Comparison of ENCODE assay signal across 19 cellular contexts in the genomic region with DNA sequence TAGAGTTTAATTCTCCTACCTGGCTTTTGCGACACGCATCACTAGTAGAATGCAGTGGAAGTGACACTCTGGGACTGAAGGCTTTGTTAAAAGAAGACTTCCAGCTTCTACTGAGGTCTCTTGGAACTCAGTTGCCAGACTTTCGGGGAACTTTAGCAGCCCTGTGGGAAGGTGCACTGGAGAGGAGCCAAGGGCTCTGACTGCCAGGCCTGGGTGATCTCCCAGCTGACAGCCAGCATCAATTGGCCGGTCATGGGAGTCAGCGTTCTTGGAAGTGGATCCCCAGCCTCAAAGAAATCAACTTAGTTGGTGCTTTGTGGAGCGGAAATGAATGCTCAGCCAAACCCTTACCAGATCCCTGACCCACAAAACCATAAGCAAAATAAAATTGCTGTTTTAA.
"Had no signal": no experiment of that assay in that cellular context is flagged by ENCODE, and none has a peak within 500 bp of the region (broad histone marks: within the 10 kb centered on the region; RNA-seq: fewer than 3 reads in every experiment).

No MANE protein-coding gene starts in this region.

- H3K36me3 Mint-ChIP-seq: brain had no signal

- H3K4me1 Mint-ChIP-seq: activated B cell treated with CpG ODN at 0.5 μM for 24 hours; brain; central memory CD8-positive, alpha-beta T cell had no signal

- H3K9me3 Mint-ChIP-seq: activated B cell treated with CpG ODN at 0.5 μM for 24 hours; activated CD4-positive, alpha-beta memory T cell treated with anti-CD3 and anti-CD28 coated beads, Interleukin-2, amount 10 ng/mL, durations not matched to agents 7 days and 5 days; activated naive CD4-positive, alpha-beta T cell treated with anti-CD3 and anti-CD28 coated beads for 36 hours; activated T-helper 17 cell treated with anti-CD3 and anti-CD28 coated beads, Interleukin-2, amount 50 U/mL, for 72 hours; central memory CD8-positive, alpha-beta T cell had no signal

- ATAC-seq: activated T-helper 17 cell treated with anti-CD3 and anti-CD28 coated beads, Interleukin-2, amount 50 U/mL, for 72 hours; T-helper 17 cell had no signal

- DNase-seq: activated B cell treated with CpG ODN at 0.5 μM for 24 hours; activated CD4-positive, alpha-beta memory T cell treated with anti-CD3 and anti-CD28 coated beads, Interleukin-2, amount 10 ng/mL, durations not matched to agents 7 days and 5 days; activated CD4-positive, alpha-beta T cell treated with anti-CD3 and anti-CD28 coated beads, Interleukin-2, amount 50 U/mL, for 1 hour; activated gamma-delta T cell; activated naive CD4-positive, alpha-beta T cell treated with anti-CD3 and anti-CD28 coated beads for 36 hours; activated T-cell treated with anti-CD3 and anti-CD28 coated beads for 4 hours; activated T-cell treated with anti-CD3 and anti-CD28 coated beads, Interleukin-2, amount 50 U/mL, for 48 hours; NCI-H1105 treated with DMSO at 0.1 percent for 48 hours; NCI-H1436 treated with DMSO at 0.1 percent for 48 hours; NCI-H187; NCI-H2081; NCI-H510A treated with DMSO at 0.1 percent for 48 hours; SIG-M5; T-helper 17 cell; T-helper 9 cell had no signal

- H3K27me3 Mint-ChIP-seq: activated B cell treated with CpG ODN at 0.5 μM for 24 hours; activated CD4-positive, alpha-beta memory T cell treated with anti-CD3 and anti-CD28 coated beads, Interleukin-2, amount 10 ng/mL, durations not matched to agents 7 days and 5 days; activated naive CD8-positive, alpha-beta T cell; activated T-helper 17 cell treated with anti-CD3 and anti-CD28 coated beads, Interleukin-2, amount 50 U/mL, for 72 hours; central memory CD8-positive, alpha-beta T cell; T-helper 17 cell had no signal

- H3K4me3 Mint-ChIP-seq: activated B cell treated with CpG ODN at 0.5 μM for 24 hours; activated CD4-positive, alpha-beta memory T cell treated with anti-CD3 and anti-CD28 coated beads, Interleukin-2, amount 10 ng/mL, durations not matched to agents 7 days and 5 days; activated naive CD4-positive, alpha-beta T cell treated with anti-CD3 and anti-CD28 coated beads for 36 hours; activated naive CD8-positive, alpha-beta T cell; activated T-helper 17 cell treated with anti-CD3 and anti-CD28 coated beads, Interleukin-2, amount 50 U/mL, for 72 hours; brain; central memory CD8-positive, alpha-beta T cell; T-helper 17 cell had no signal

- H3K27ac Mint-ChIP-seq: activated B cell treated with CpG ODN at 0.5 μM for 24 hours; activated naive CD4-positive, alpha-beta T cell treated with anti-CD3 and anti-CD28 coated beads for 36 hours; activated T-helper 17 cell treated with anti-CD3 and anti-CD28 coated beads, Interleukin-2, amount 50 U/mL, for 72 hours; brain; T-helper 17 cell had no signal
